In the genomic region with DNA sequence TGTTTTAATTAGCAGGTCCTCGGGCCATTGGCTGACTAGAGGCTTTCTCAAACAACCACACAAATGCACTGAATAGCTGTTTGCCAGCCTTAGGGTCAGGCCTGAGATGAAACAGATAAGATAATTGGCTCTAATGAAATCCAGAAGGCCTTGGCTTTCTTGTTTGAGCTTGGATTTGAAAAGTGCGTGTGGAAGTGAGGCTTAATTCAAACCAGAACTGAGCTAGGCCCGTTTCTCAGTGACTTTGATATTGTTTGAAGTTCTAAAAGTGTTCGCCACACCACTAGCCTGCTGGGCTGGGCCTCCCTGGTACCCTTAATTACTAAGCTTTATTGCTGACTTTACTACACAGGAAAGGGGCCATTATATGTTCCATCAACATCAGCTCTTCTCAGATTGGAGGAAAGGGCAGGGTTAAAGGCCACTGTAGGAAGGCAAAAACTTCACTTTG, we compare ENCODE assay signal across 25 cellular contexts.
A peak's percentile ranks its signal among the peaks of the same experiment; 100 is the strongest.
DNase-seq lines count a peak whose midpoint lies in the region; ATAC-seq and TF ChIP-seq lines count a peak whose summit lies in the region.
"Had no signal": no experiment of that assay in that cellular context is flagged by ENCODE, and none has a peak within 500 bp of the region (broad histone marks: within the 10 kb centered on the region; RNA-seq: fewer than 3 reads in every experiment).

No MANE protein-coding gene starts in this region.

- ATAC-seq in aorta (ENCODE audit: low FRiP score) (peak; percentile 24), HG02610 (IDR thresholded peaks at IDR 0.05; ENCODE audit: unreplicated experiment) (no peak), HG03342 (IDR thresholded peaks at IDR 0.05; ENCODE audit: unreplicated experiment) (no peak), HG03139 (IDR thresholded peaks at IDR 0.05; ENCODE audit: unreplicated experiment) (no peak)
- ATAC-seq: foreskin keratinocyte; HCT116; naive thymus-derived CD4-positive, alpha-beta T cell; right lobe of liver had no signal

- H3K27ac ChIP-seq in mammary epithelial cell (ENCODE audit: insufficient read depth, low read depth, low read length): no peak overlapping the region
- no peak overlapping the region for H3K27ac ChIP-seq in aorta (ENCODE audit: low read depth in 1 of 2, low read length in 2 of 2)
- H3K27ac ChIP-seq: colonic mucosa, foreskin keratinocyte, parathyroid adenoma, right lobe of liver, uterus had no signal

- no peak overlapping the region for H3K4me3 ChIP-seq in mammary epithelial cell (replicated peaks in 1 of 3; ENCODE audit: insufficient read depth in 1 of 3, low read depth in 2 of 3, low read length in 3 of 3)
- no peak overlapping the region for H3K4me3 ChIP-seq in foreskin fibroblast (ENCODE audit: low read depth in 1 of 2, low read length in 2 of 2)
- H3K4me3 ChIP-seq in aorta (ENCODE audit: low read length in 2 of 2): no peak overlapping the region
- H3K4me3 ChIP-seq: colonic mucosa, right lobe of liver, uterus had no signal

- TF ChIP-seq CTCF in mammary epithelial cell (conservative IDR thresholded peaks at IDR 0.05 in 1 of 2, IDR thresholded peaks at IDR 0.05 in 1 of 2; ENCODE audit: extremely low read depth in 1 of 2, insufficient read depth in 1 of 2, low read depth in 1 of 2, low read length in 2 of 2): no peak
- no peak for TF ChIP-seq CTCF in foreskin fibroblast (IDR thresholded peaks at IDR 0.05; ENCODE audit: low read depth, low read length)

- H3K27me3 ChIP-seq in mammary epithelial cell (ENCODE audit: insufficient read depth, low read length): no peaks in the 10 kb centered on the region
- H3K27me3 ChIP-seq in aorta (ENCODE audit: control insufficient read depth in 1 of 2, insufficient read depth in 2 of 2, low read length in 1 of 2): no peaks in the 10 kb centered on the region
- H3K27me3 ChIP-seq: colonic mucosa, foreskin keratinocyte, right lobe of liver, uterus had no signal

- H3K9ac ChIP-seq in mammary epithelial cell (ENCODE audit: insufficient read depth, low read length): no peak overlapping the region
- H3K9ac ChIP-seq: parathyroid adenoma had no signal

- H3K36me3 ChIP-seq in mammary epithelial cell (ENCODE audit: insufficient read depth, low read length): no peaks in the 10 kb centered on the region
- H3K36me3 ChIP-seq in aorta (ENCODE audit: control insufficient read depth in 1 of 2, insufficient read depth in 2 of 2, low read length in 1 of 2): no peaks in the 10 kb centered on the region
- H3K36me3 ChIP-seq: colonic mucosa, right lobe of liver, uterus had no signal

- H3K9me3 ChIP-seq in mammary epithelial cell (replicated peaks; ENCODE audit: insufficient read depth, low read length): no peaks in the 10 kb centered on the region
- H3K9me3 ChIP-seq in aorta (ENCODE audit: control insufficient read depth, low read length): no peaks in the 10 kb centered on the region
- H3K9me3 ChIP-seq: colonic mucosa, right lobe of liver, uterus had no signal

- H3K4me1 ChIP-seq in mammary epithelial cell (ENCODE audit: insufficient read depth, low read length): no peaks in the 10 kb centered on the region
- no peaks in the 10 kb centered on the region for H3K4me1 ChIP-seq in aorta (ENCODE audit: control insufficient read depth in 1 of 2, insufficient read depth in 2 of 2, low read length in 2 of 2)
- H3K4me1 ChIP-seq: colonic mucosa, foreskin keratinocyte, parathyroid adenoma, right lobe of liver, uterus had no signal

- dilution Hi-C loops in mammary epithelial cell (cut with HindIII; ENCODE audit: low sequenced_read_pairs): no loop called here

- no TSS peak for BruUV-seq in mammary epithelial cell (replicated peaks; lab: Mats Ljungman, UMichigan)

- 55% methylated on average over 4 of the region's 4 CpGs for WGBS in mammary epithelial cell (ENCODE audit: low coverage, missing lambda C conversion rate)
- WGBS in aorta, 2 donors: 91 to 92% methylated on average over 4 of the region's 4 CpGs

- CTCF ChIA-PET in mammary epithelial cell (lab: Charles Lee; ENCODE audit: low non-redundant PET): no interaction called here

- no peak overlapping the region for H2AFZ ChIP-seq in mammary epithelial cell (ENCODE audit: low read depth, low read length)
- H2AFZ ChIP-seq: parathyroid adenoma had no signal

- no peak overlapping the region for H3K4me2 ChIP-seq in mammary epithelial cell (ENCODE audit: insufficient read depth, low read depth, low read length)

- DNase-seq in T47D (ENCODE audit: low read depth in 1 of 2, low spot score in 1 of 2) (peak; percentile 43 to 84), mammary epithelial cell (no peak), foreskin fibroblast (peak; percentile 67 to 85), aorta (no peak)
- DNase-seq: 8988T; activated CD4-positive, alpha-beta T cell treated with anti-CD3 and anti-CD28 coated beads for 48 hours; activated naive CD8-positive, alpha-beta T cell treated with anti-CD3 and anti-CD28 coated beads, Interleukin-2, amount 10 ng/mL, durations not matched to agents 7 days and 5 days; CD4-positive, CD25-positive, alpha-beta regulatory T cell; colonic mucosa; DMS 273 treated with DMSO at 0.1 percent for 48 hours; foreskin keratinocyte; GF-D8; hypothalamus; naive thymus-derived CD4-positive, alpha-beta T cell; NCI-H1436 treated with DMSO at 0.1 percent for 48 hours; NCI-H774; right lobe of liver; SHP77 treated with DMSO at 0.1 percent for 48 hours; uterus had no signal

- H3K79me2 ChIP-seq in mammary epithelial cell (ENCODE audit: insufficient read depth, low read length): no peaks in the 10 kb centered on the region
- H3K79me2 ChIP-seq: parathyroid adenoma had no signal

- no peaks in the 10 kb centered on the region for H4K20me1 ChIP-seq in mammary epithelial cell (ENCODE audit: insufficient read depth, low read length)

- in situ Hi-C loops in T47D (cut with HindIII; ENCODE audit: low pct_unique_long_range_greater_than_20kb, low sequenced_read_pairs): no loop called here
- in situ Hi-C loops in mammary epithelial cell (cut with MboI; ENCODE audit: low sequenced_read_pairs in 2 of 2): no loop called here

- intact Hi-C loops in mammary epithelial cell (cut with micrococcal nuclease): no loop called here
- intact Hi-C loops in aorta (cut with DNase I): no loop called here

TF ChIP-seq in PFSK-1, 5 proteins besides CTCF, POLR2A, EP300 and RAD21:
- TF ChIP-seq, protein P1, sequence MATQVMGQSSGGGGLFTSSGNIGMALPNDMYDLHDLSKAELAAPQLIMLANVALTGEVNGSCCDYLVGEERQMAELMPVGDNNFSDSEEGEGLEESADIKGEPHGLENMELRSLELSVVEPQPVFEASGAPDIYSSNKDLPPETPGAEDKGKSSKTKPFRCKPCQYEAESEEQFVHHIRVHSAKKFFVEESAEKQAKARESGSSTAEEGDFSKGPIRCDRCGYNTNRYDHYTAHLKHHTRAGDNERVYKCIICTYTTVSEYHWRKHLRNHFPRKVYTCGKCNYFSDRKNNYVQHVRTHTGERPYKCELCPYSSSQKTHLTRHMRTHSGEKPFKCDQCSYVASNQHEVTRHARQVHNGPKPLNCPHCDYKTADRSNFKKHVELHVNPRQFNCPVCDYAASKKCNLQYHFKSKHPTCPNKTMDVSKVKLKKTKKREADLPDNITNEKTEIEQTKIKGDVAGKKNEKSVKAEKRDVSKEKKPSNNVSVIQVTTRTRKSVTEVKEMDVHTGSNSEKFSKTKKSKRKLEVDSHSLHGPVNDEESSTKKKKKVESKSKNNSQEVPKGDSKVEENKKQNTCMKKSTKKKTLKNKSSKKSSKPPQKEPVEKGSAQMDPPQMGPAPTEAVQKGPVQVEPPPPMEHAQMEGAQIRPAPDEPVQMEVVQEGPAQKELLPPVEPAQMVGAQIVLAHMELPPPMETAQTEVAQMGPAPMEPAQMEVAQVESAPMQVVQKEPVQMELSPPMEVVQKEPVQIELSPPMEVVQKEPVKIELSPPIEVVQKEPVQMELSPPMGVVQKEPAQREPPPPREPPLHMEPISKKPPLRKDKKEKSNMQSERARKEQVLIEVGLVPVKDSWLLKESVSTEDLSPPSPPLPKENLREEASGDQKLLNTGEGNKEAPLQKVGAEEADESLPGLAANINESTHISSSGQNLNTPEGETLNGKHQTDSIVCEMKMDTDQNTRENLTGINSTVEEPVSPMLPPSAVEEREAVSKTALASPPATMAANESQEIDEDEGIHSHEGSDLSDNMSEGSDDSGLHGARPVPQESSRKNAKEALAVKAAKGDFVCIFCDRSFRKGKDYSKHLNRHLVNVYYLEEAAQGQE (IDR thresholded peaks at IDR 0.05; ENCODE audit: insufficient read depth in 1 of 2, low read depth in 2 of 2, low read length in 2 of 2): peak in 1 of 2 experiments; percentile 76; a peak in 2 of 4 replicates
- TF ChIP-seq POLR2AphosphoS5 (IDR thresholded peaks at IDR 0.05; ENCODE audit: low read depth, low read length) (peak; percentile 73), SIN3A (IDR thresholded peaks at IDR 0.05; ENCODE audit: borderline replicate concordance, insufficient read depth, low read length) (no peak)

Comparison
In these comparisons a context has a peak if more than half of its experiments do, and no peak if none do; other contexts are left out.
1. DNase-seq: peak in T47D (2 of 2) and foreskin fibroblast (2 of 2); none in mammary epithelial cell (single experiment) and aorta (0 of 2).